ENCODE assay signal across 15 cellular contexts in genomic region chr20:25546048-25546447, GRCh38.
"Had no signal": no experiment of that assay in that cellular context is flagged by ENCODE, and none has a peak within 500 bp of the region (broad histone marks: within the 10 kb centered on the region; RNA-seq: fewer than 3 reads in every experiment).

No MANE protein-coding gene starts in this region.

- H3K4me3 ChIP-seq: heart right ventricle, mucosa of descending colon, suprapubic skin, upper lobe of left lung had no signal

- DNase-seq: activated CD4-positive, alpha-beta T cell treated with anti-CD3 and anti-CD28 coated beads for 4 hours; activated CD8-positive, alpha-beta memory T cell treated with anti-CD3 and anti-CD28 coated beads, Interleukin-2, amount 50 U/mL, for 4 hours; activated CD8-positive, alpha-beta T cell treated with anti-CD3 and anti-CD28 coated beads for 36 hours; activated gamma-delta T cell treated with Interleukin-2 at 50 U/mL for 16 hours; activated naive CD8-positive, alpha-beta T cell treated with anti-CD3 and anti-CD28 coated beads, Interleukin-2, amount 10 ng/mL, durations not matched to agents 7 days and 5 days; activated T-cell treated with anti-CD3 and anti-CD28 coated beads, Interleukin-2, amount 50 U/mL, for 72 hours; anterior cingulate cortex; heart right ventricle; mucosa of descending colon; naive thymus-derived CD8-positive, alpha-beta T cell; stimulated activated CD4-positive, alpha-beta T cell treated with anti-CD3 and anti-CD28 coated beads, Interleukin-2, amount 100 ng/mL, for 48 hours; stimulated activated naive CD8-positive, alpha-beta T cell treated with anti-CD3 and anti-CD28 coated beads, Interleukin-15, Interleukin-2, amounts not matched to agents 100 U/mL and 50 U/mL, for 24 hours; T-helper 17 cell had no signal

- H3K27ac ChIP-seq: heart right ventricle, suprapubic skin had no signal

- ATAC-seq: activated CD8-positive, alpha-beta T cell treated with anti-CD3 and anti-CD28 coated beads for 36 hours; activated T-cell treated with anti-CD3 and anti-CD28 coated beads, Interleukin-2, amount 50 U/mL, for 72 hours; heart right ventricle; mucosa of descending colon; naive thymus-derived CD8-positive, alpha-beta T cell; stimulated activated naive CD8-positive, alpha-beta T cell treated with anti-CD3 and anti-CD28 coated beads, Interleukin-15, Interleukin-2, amounts not matched to agents 100 U/mL and 50 U/mL, for 24 hours; T-helper 17 cell had no signal

- H3K36me3 ChIP-seq: heart right ventricle, suprapubic skin, upper lobe of left lung had no signal

- H3K9me3 ChIP-seq: heart right ventricle, mucosa of descending colon, suprapubic skin, upper lobe of left lung had no signal

- H3K27me3 ChIP-seq: heart right ventricle, suprapubic skin, upper lobe of left lung had no signal
